ENCODE assay signal across 26 cellular contexts in genomic region chr3:160829486-160830009, GRCh38.
"Had no signal": no experiment of that assay in that cellular context is flagged by ENCODE, and none has a peak within 500 bp of the region (broad histone marks: within the 10 kb centered on the region; RNA-seq: fewer than 3 reads in every experiment).

No MANE protein-coding gene starts in this region.

- H3K9me3 ChIP-seq: psoas muscle, thyroid gland, upper lobe of right lung had no signal

- DNase-seq: activated CD4-positive, alpha-beta T cell treated with anti-CD3 and anti-CD28 coated beads for 36 hours; activated CD4-positive, alpha-beta T cell treated with anti-CD3 and anti-CD28 coated beads, Interleukin-2, amount 50 U/mL, for 4 hours; activated CD8-positive, alpha-beta memory T cell treated with anti-CD3 and anti-CD28 coated beads for 24 hours; activated CD8-positive, alpha-beta memory T cell treated with anti-CD3 and anti-CD28 coated beads, Interleukin-2, amount 50 U/mL, for 4 hours; activated effector memory CD4-positive, alpha-beta T cell treated with Interleukin-2 at 50 U/mL for 16 hours; activated naive CD4-positive, alpha-beta T cell treated with anti-CD3 and anti-CD28 coated beads, Interleukin-2, amount 10 ng/mL, durations not matched to agents 7 days and 5 days; activated naive CD8-positive, alpha-beta T cell treated with anti-CD3 and anti-CD28 coated beads, Interleukin-2, amount 50 U/mL, for 24 hours; activated T-cell treated with anti-CD3 and anti-CD28 coated beads, Interleukin-2, amount 50 U/mL, for 72 hours; effector memory CD4-positive, alpha-beta T cell; foreskin melanocyte; midbrain; psoas muscle; right cardiac atrium; stimulated activated CD4-positive, alpha-beta T cell treated with anti-CD3 and anti-CD28 coated beads, Interleukin-12 subunit alpha, Interleukin-12 subunit beta, amount 100 ng/mL, for 4 hours; stimulated activated CD4-positive, alpha-beta T cell treated with anti-CD3 and anti-CD28 coated beads, Interleukin-4, amount 100 ng/mL, for 4 hours; stimulated activated naive CD8-positive, alpha-beta T cell treated with anti-CD3 and anti-CD28 coated beads, Interleukin-15, Interleukin-2, amounts not matched to agents 100 U/mL and 50 U/mL, for 24 hours; T-helper 1 cell; T-helper 9 cell; thyroid gland; upper lobe of right lung had no signal

- H3K4me1 ChIP-seq: thyroid gland, upper lobe of right lung had no signal

- H3K27me3 Mint-ChIP-seq: activated CD4-positive, alpha-beta T cell treated with anti-CD3 and anti-CD28 coated beads for 36 hours; activated naive CD4-positive, alpha-beta T cell treated with anti-CD3 and anti-CD28 coated beads, Interleukin-2, amount 10 ng/mL, durations not matched to agents 7 days and 5 days; activated naive CD8-positive, alpha-beta T cell treated with anti-CD3 and anti-CD28 coated beads, Interleukin-2, amount 50 U/mL, for 24 hours had no signal

- H3K4me3 Mint-ChIP-seq: activated CD4-positive, alpha-beta T cell treated with anti-CD3 and anti-CD28 coated beads for 36 hours; activated naive CD4-positive, alpha-beta T cell treated with anti-CD3 and anti-CD28 coated beads, Interleukin-2, amount 10 ng/mL, durations not matched to agents 7 days and 5 days; activated naive CD8-positive, alpha-beta T cell treated with anti-CD3 and anti-CD28 coated beads, Interleukin-2, amount 50 U/mL, for 24 hours; activated T-cell treated with anti-CD3 and anti-CD28 coated beads, Interleukin-2, amount 50 U/mL, for 72 hours; nephron; WTC11 had no signal

- H3K27me3 ChIP-seq: hepatocyte, thyroid gland, upper lobe of right lung had no signal

- H3K36me3 ChIP-seq: thyroid gland, upper lobe of right lung had no signal

- FAIRE-seq: colon, endothelial cell of umbilical vein had no signal

- ATAC-seq: activated CD4-positive, alpha-beta T cell treated with anti-CD3 and anti-CD28 coated beads for 36 hours; activated naive CD8-positive, alpha-beta T cell treated with anti-CD3 and anti-CD28 coated beads, Interleukin-2, amount 50 U/mL, for 24 hours; activated T-cell treated with anti-CD3 and anti-CD28 coated beads, Interleukin-2, amount 50 U/mL, for 72 hours; esophagus mucosa; right cardiac atrium; stimulated activated naive CD8-positive, alpha-beta T cell treated with anti-CD3 and anti-CD28 coated beads, Interleukin-15, Interleukin-2, amounts not matched to agents 100 U/mL and 50 U/mL, for 24 hours; upper lobe of right lung; WTC11 had no signal

- H2AFZ ChIP-seq: hepatocyte had no signal

- H3K36me3 Mint-ChIP-seq: activated naive CD4-positive, alpha-beta T cell treated with anti-CD3 and anti-CD28 coated beads, Interleukin-2, amount 10 ng/mL, durations not matched to agents 7 days and 5 days had no signal

- H3K4me1 Mint-ChIP-seq: activated CD4-positive, alpha-beta T cell treated with anti-CD3 and anti-CD28 coated beads for 36 hours; activated naive CD4-positive, alpha-beta T cell treated with anti-CD3 and anti-CD28 coated beads, Interleukin-2, amount 10 ng/mL, durations not matched to agents 7 days and 5 days; activated naive CD8-positive, alpha-beta T cell treated with anti-CD3 and anti-CD28 coated beads, Interleukin-2, amount 50 U/mL, for 24 hours; nephron had no signal

- H3K4me3 ChIP-seq: hepatocyte, psoas muscle, thyroid gland, upper lobe of right lung had no signal

- H3K27ac ChIP-seq: hepatocyte, psoas muscle, thyroid gland, upper lobe of right lung had no signal

- H3K27ac Mint-ChIP-seq: activated CD4-positive, alpha-beta T cell treated with anti-CD3 and anti-CD28 coated beads for 36 hours; activated naive CD4-positive, alpha-beta T cell treated with anti-CD3 and anti-CD28 coated beads, Interleukin-2, amount 10 ng/mL, durations not matched to agents 7 days and 5 days; activated naive CD8-positive, alpha-beta T cell treated with anti-CD3 and anti-CD28 coated beads, Interleukin-2, amount 50 U/mL, for 24 hours; activated T-cell treated with anti-CD3 and anti-CD28 coated beads, Interleukin-2, amount 50 U/mL, for 72 hours; nephron; WTC11 had no signal

- H3K9me3 Mint-ChIP-seq: activated naive CD4-positive, alpha-beta T cell treated with anti-CD3 and anti-CD28 coated beads, Interleukin-2, amount 10 ng/mL, durations not matched to agents 7 days and 5 days had no signal

- H3K4me2 ChIP-seq: hepatocyte had no signal
